In genomic region chr12:45303955-45304354, GRCh38 we compare ENCODE assay signal across 16 cellular contexts.
DNase-seq lines count a peak whose midpoint lies in the region; ATAC-seq and TF ChIP-seq lines count a peak whose summit lies in the region.
"Had no signal": no experiment of that assay in that cellular context is flagged by ENCODE, and none has a peak within 500 bp of the region (broad histone marks: within the 10 kb centered on the region; RNA-seq: fewer than 3 reads in every experiment).

No MANE protein-coding gene starts in this region.

- BruUV-seq in Panc1 (replicated peaks; lab: Mats Ljungman, UMichigan), result TSS peak; percentile 4

- H3K27ac ChIP-seq in Panc1 (ENCODE audit: low read length) (no peak overlapping the region), esophagus muscularis mucosa (replicated peaks in 1 of 4) (peak overlapping the region; percentile 68 to 85 (median 78)), testis (peak overlapping the region; percentile 32 to 63)
- H3K27ac ChIP-seq: neutrophil had no signal

- CTCF ChIA-PET in Panc1 (lab: Charles Lee), result no interaction called here

- intact Hi-C loops in Panc1 (cut with micrococcal nuclease; ENCODE audit: unreplicated experiment) (no loop called here), esophagus muscularis mucosa (cut with DNase I) (no loop called here), testis (cut with DNase I; ENCODE audit: low total_unique reads) (no loop called here)

- in situ Hi-C loops in Panc1 (cut with HindIII; ENCODE audit: low pct_unique_long_range_greater_than_20kb, low sequenced_read_pairs), result no loop called here

- TF ChIP-seq POLR2A in esophagus muscularis mucosa (IDR thresholded peaks at IDR 0.05; ENCODE audit: low read depth), result no peak
- TF ChIP-seq POLR2A in testis (IDR thresholded peaks at IDR 0.05), result no peak

- H3K27me3 Mint-ChIP-seq in mesothelial cell of epicardium (ENCODE audit: low read depth), result no peaks in the 10 kb centered on the region
- H3K27me3 Mint-ChIP-seq: IgD-negative memory B cell; stimulated activated memory B cell treated with anti-CD40 and anti-IgM and Interleukin-4, amounts not matched to agents 10 μg/mL and 1 μg/mL and 100 μg/mL, for 72 hours had no signal

- H3K4me3 ChIP-seq in Panc1 (ENCODE audit: low read depth in 2 of 2, low read length in 2 of 2) (no peak overlapping the region), esophagus muscularis mucosa (no peak overlapping the region), testis (no peak overlapping the region)

- TF ChIP-seq EP300 in esophagus muscularis mucosa (IDR thresholded peaks at IDR 0.05), result no peak

- H3K36me3 ChIP-seq in Panc1 (ENCODE audit: control insufficient read depth, insufficient read depth, low read length), result no peaks in the 10 kb centered on the region
- H3K36me3 ChIP-seq in esophagus muscularis mucosa, result no peaks in the 10 kb centered on the region
- H3K36me3 ChIP-seq in testis (ENCODE audit: low read depth, missing control alignments), result no peaks in the 10 kb centered on the region

- H3K36me3 Mint-ChIP-seq in mesothelial cell of epicardium, result no peaks in the 10 kb centered on the region

- H3K9me3 ChIP-seq in Panc1 (ENCODE audit: control insufficient read depth, insufficient read depth, low read depth, low read length), result no peaks in the 10 kb centered on the region
- no peaks in the 10 kb centered on the region for H3K9me3 ChIP-seq in esophagus muscularis mucosa
- no peaks in the 10 kb centered on the region for H3K9me3 ChIP-seq in testis
- H3K9me3 ChIP-seq: BE2C, neutrophil had no signal

- POLR2A ChIA-PET in Panc1 (lab: Charles Lee), result no interaction called here

- H3K9me3 Mint-ChIP-seq in mesothelial cell of epicardium, result no peaks in the 10 kb centered on the region
- H3K9me3 Mint-ChIP-seq: stimulated activated memory B cell treated with anti-CD40 and anti-IgM and Interleukin-4, amounts not matched to agents 10 μg/mL and 1 μg/mL and 100 μg/mL, for 72 hours had no signal

- H3K4me1 Mint-ChIP-seq in mesothelial cell of epicardium, result peaks cover 40% of the 10 kb centered on the region
- H3K4me1 Mint-ChIP-seq: IgD-negative memory B cell; stimulated activated memory B cell treated with anti-CD40 and anti-IgM and Interleukin-4, amounts not matched to agents 10 μg/mL and 1 μg/mL and 100 μg/mL, for 72 hours had no signal

- peaks cover 6% of the 10 kb centered on the region; the same call in 1 of the 2 replicates for H3K4me1 ChIP-seq in Panc1 (ENCODE audit: control insufficient read depth, insufficient read depth, low read length)
- H3K4me1 ChIP-seq in esophagus muscularis mucosa, result peaks cover 52 to 98% (median 84%) of the 10 kb centered on the region in 4 donors
- peaks cover 11% of the 10 kb centered on the region for H3K4me1 ChIP-seq in testis

- no peaks in the 10 kb centered on the region for H3K27me3 ChIP-seq in Panc1 (ENCODE audit: control insufficient read depth, insufficient read depth, low read length)
- no peaks in the 10 kb centered on the region for H3K27me3 ChIP-seq in esophagus muscularis mucosa
- no peaks in the 10 kb centered on the region for H3K27me3 ChIP-seq in testis
- H3K27me3 ChIP-seq: BE2C, neutrophil had no signal

- H3K4me3 Mint-ChIP-seq in mesothelial cell of epicardium, result no peak overlapping the region
- H3K4me3 Mint-ChIP-seq: IgD-negative memory B cell; stimulated activated memory B cell treated with anti-CD40 and anti-IgM and Interleukin-4, amounts not matched to agents 10 μg/mL and 1 μg/mL and 100 μg/mL, for 72 hours had no signal

- TF ChIP-seq CTCF in Panc1 (IDR thresholded peaks at IDR 0.05) (no peak), esophagus muscularis mucosa (IDR thresholded peaks at IDR 0.05) (no peak), mesothelial cell of epicardium (IDR thresholded peaks at IDR 0.05; ENCODE audit: unreplicated experiment) (no peak), testis (IDR thresholded peaks at IDR 0.05) (no peak)

- ATAC-seq in Panc1, result no peak
- ATAC-seq: stimulated activated memory B cell treated with anti-CD40 and anti-IgM and Interleukin-4, amounts not matched to agents 10 μg/mL and 1 μg/mL and 100 μg/mL, for 72 hours had no signal

- 71% methylated on average over 3 of the region's 3 CpGs for WGBS in esophagus muscularis mucosa
- whole genome bisulfite sequencing in testis, 2 donors, result 47 to 61% methylated on average over 3 of the region's 3 CpGs

- peak overlapping the region; percentile 11 for H3K27ac Mint-ChIP-seq in mesothelial cell of epicardium
- H3K27ac Mint-ChIP-seq: stimulated activated memory B cell treated with anti-CD40 and anti-IgM and Interleukin-4, amounts not matched to agents 10 μg/mL and 1 μg/mL and 100 μg/mL, for 72 hours had no signal

- DNase-seq in Panc1 (ENCODE audit: low read depth, low spot score) (no peak), esophagus muscularis mucosa (ENCODE audit: extremely low spot score) (no peak), mesothelial cell of epicardium (ENCODE audit: low spot score in 2 of 2, unreplicated experiment in 2 of 2) (no peak), testis (no peak), anterior cingulate cortex (lab: John Stamatoyannopoulos, UW) (no peak), T1000 (lab: John Stamatoyannopoulos, UW) (no peak)
- DNase-seq in activated CD4-positive, alpha-beta T cell treated with anti-CD3 and anti-CD28 coated beads for 1 hour, result no peak
- DNase-seq: activated CD4-positive, CD25-positive, alpha-beta regulatory T cell treated with anti-CD3 and anti-CD28 coated beads, Interleukin-2, amount 50 U/mL, for 72 hours; activated gamma-delta T cell treated with Interleukin-2 at 50 U/mL for 16 hours; BE2C; MV-4-11; SHP77; T-helper 2 cell had no signal
